ENCODE assay signal across 28 cellular contexts in the genomic region with DNA sequence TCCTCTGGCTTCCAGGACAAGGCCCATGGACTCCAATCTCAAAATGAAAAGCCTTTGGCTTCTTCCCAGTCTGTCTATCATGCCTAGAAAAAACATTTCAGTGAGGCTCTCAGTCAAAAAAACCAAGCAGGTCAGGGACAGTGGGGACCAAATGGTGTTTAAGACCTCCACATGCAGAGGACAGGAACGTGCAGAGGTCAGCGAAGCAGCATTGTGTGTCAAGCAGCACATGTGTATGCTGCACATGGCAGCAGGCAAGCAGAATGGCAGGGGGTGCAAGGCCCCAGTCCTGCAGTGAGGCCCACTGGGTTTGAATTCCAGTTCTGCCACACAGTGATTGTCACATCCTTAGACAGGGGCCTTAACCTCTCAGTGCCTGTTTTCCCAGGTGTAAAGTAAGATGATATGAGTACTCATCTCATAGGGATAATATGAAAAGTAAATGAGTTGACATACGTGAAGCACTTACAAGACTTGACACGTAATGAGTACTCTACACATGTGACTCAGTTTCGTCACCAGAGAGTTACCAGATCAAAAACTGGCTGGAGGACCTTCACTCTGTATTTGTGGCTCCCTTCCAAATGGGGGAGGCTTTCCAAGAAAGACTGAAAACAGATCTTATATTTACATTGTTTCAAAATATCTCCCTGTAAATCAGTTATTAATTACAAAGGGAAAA. TPM values are rescaled to one million over a fixed set of nuclear protein-coding genes. Genes with fewer than 3 reads are reported as not detected.
"Had no signal": no experiment of that assay in that cellular context is flagged by ENCODE, and none has a peak within 500 bp of the region (broad histone marks: within the 10 kb centered on the region; RNA-seq: fewer than 3 reads in every experiment).

No MANE protein-coding gene starts in this region.

- H3K4me3 ChIP-seq: coronary artery, heart right ventricle, left lung, lower lobe of right lung, prostate gland, right atrium auricular region, smooth muscle cell, suprapubic skin, transverse colon, upper lobe of right lung, uterus had no signal

- H3K27me3 ChIP-seq: heart right ventricle, left lung, neutrophil, right atrium auricular region, suprapubic skin, transverse colon, upper lobe of right lung, uterus had no signal

- H3K27ac ChIP-seq: coronary artery, left lung, lower lobe of right lung, neutrophil, prostate gland, right atrium auricular region, suprapubic skin, transverse colon, uterus had no signal

- H3K36me3 ChIP-seq: prostate gland, right atrium auricular region, suprapubic skin, transverse colon, uterus had no signal

- FAIRE-seq: endometrium, islet of Langerhans had no signal

- DNase-seq: effector memory CD8-positive, alpha-beta T cell; foreskin melanocyte; glutamatergic neuron; heart right ventricle; hippocampal formation; left lung; lower lobe of right lung; natural killer cell; stimulated activated CD4-positive, alpha-beta T cell treated with anti-CD3 and anti-CD28 coated beads, Interleukin-12 subunit alpha, Interleukin-12 subunit beta, amount 100 ng/mL, for 4 hours; stimulated activated CD4-positive, alpha-beta T cell treated with anti-CD3 and anti-CD28 coated beads, Interleukin-1b, Interleukin-23, amount 100 ng/mL, for 48 hours; stimulated activated CD4-positive, alpha-beta T cell treated with anti-CD3 and anti-CD28 coated beads, Interleukin-4, amount 100 ng/mL, for 1 hour; stimulated activated CD8-positive, alpha-beta memory T cell treated with anti-CD3 and anti-CD28 coated beads, Interleukin-4, amount 100 ng/mL, for 48 hours; stimulated activated naive CD4-positive, alpha-beta T cell; stimulated activated naive CD8-positive, alpha-beta T cell treated with anti-CD3 and anti-CD28 coated beads, Interleukin-15, amount 100 ng/mL, for 72 hours; transverse colon; upper lobe of right lung; uterus had no signal

- H3K4me1 ChIP-seq: prostate gland, uterus had no signal

- ATAC-seq: effector memory CD8-positive, alpha-beta T cell; left lung; lower lobe of right lung; natural killer cell; sciatic nerve; stimulated activated naive CD8-positive, alpha-beta T cell treated with anti-CD3 and anti-CD28 coated beads, Interleukin-15, amount 100 ng/mL, for 72 hours; upper lobe of right lung had no signal

- H3K9me3 ChIP-seq: heart right ventricle, left lung, lower lobe of right lung, neutrophil, prostate gland, right atrium auricular region, suprapubic skin, transverse colon, upper lobe of right lung, uterus had no signal

RNA-seq across cellular contexts. Expression of gene MUSTN1, which starts 51.4 kb away (rescaled TPM):
- total RNA-seq: dermis microvascular lymphatic vessel endothelial cell had no signal
- polyA plus RNA-seq: neural cell had no signal
